19 cellular contexts compared by ENCODE assay signal in the genomic region with DNA sequence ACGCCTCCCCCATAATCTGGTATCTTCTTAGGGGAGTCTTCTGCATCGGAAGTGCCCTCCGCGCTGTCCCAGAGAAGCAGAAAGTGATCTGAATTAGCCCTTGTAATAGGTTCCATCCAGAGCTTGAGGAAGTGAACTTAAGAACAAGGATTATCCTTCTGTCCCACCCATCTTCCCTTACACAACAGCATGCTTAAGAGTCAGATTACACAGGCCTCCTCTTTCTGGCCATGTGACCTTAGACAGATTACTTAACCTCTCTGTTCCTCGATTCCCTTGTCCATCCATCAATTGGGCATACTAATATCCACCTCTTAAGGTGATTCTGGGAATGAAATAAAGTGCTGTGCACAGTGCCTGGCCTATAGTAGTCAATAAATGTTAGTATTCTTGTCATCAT. TPM values are rescaled to one million over a fixed set of nuclear protein-coding genes. Genes with fewer than 3 reads are reported as not detected.
DNase-seq lines count a peak whose midpoint lies in the region; ATAC-seq and TF ChIP-seq lines count a peak whose summit lies in the region.
"Had no signal": no experiment of that assay in that cellular context is flagged by ENCODE, and none has a peak within 500 bp of the region (broad histone marks: within the 10 kb centered on the region; RNA-seq: fewer than 3 reads in every experiment).

No MANE protein-coding gene starts in this region.

- no peak for ATAC-seq in GM19395 (IDR thresholded peaks at IDR 0.05; ENCODE audit: unreplicated experiment)
- ATAC-seq: stimulated activated effector memory CD8-positive, alpha-beta T cell treated with anti-CD3 and anti-CD28 coated beads, Interleukin-12 subunit alpha, Interleukin-12 subunit beta, amount 100 ng/mL, for 72 hours had no signal

- no peak for TF ChIP-seq CTCF in choroid plexus epithelial cell (conservative IDR thresholded peaks at IDR 0.05; ENCODE audit: low read depth, low read length)
- no peak for TF ChIP-seq CTCF in MM.1S (IDR thresholded peaks at IDR 0.05; ENCODE audit: low read length)
- TF ChIP-seq CTCF in uterus (IDR thresholded peaks at IDR 0.05) = no peak

- H3K9me3 ChIP-seq in mesenchymal stem cell (ENCODE audit: control insufficient read depth, low read length) (no peaks in the 10 kb centered on the region), MM.1S (replicated peaks; ENCODE audit: insufficient read depth, low read length) (no peaks in the 10 kb centered on the region), uterus (no peaks in the 10 kb centered on the region)
- H3K9me3 ChIP-seq: BLaER1, gastrocnemius medialis, vagina had no signal

- no peak overlapping the region for H2AK5ac ChIP-seq in mesenchymal stem cell (ENCODE audit: low read length, severe bottlenecking)

- H3F3A ChIP-seq in MM.1S (ENCODE audit: insufficient read depth, low read length) = no peaks in the 10 kb centered on the region

- H3K4me3 ChIP-seq in choroid plexus epithelial cell (ENCODE audit: low read depth, low read length) (no peak overlapping the region), mesenchymal stem cell (ENCODE audit: insufficient read depth in 1 of 2, low read depth in 1 of 2, low read length in 2 of 2) (no peak overlapping the region), MM.1S (ENCODE audit: low read length) (no peak overlapping the region), uterus (no peak overlapping the region)
- H3K4me3 ChIP-seq: BLaER1, PC-9 had no signal

- no peaks in the 10 kb centered on the region for H3K9me2 ChIP-seq in MM.1S (replicated peaks; ENCODE audit: insufficient read depth, low read length)

- H3K79me2 ChIP-seq in MM.1S (ENCODE audit: low read length) = no peaks in the 10 kb centered on the region

- H2BK12ac ChIP-seq in mesenchymal stem cell (ENCODE audit: low read length in 2 of 2) = no peak overlapping the region

- H3K27me3 ChIP-seq in mesenchymal stem cell (ENCODE audit: control insufficient read depth in 1 of 2, insufficient read depth in 1 of 2, low read length in 2 of 2) (peaks cover 52 to 54% of the 10 kb centered on the region in 2 experiments), MM.1S (replicated peaks; ENCODE audit: insufficient read depth, low read length) (peaks cover 29% of the 10 kb centered on the region), uterus (no peaks in the 10 kb centered on the region)
- H3K27me3 ChIP-seq: vagina had no signal

- H3K36me3 ChIP-seq in mesenchymal stem cell (ENCODE audit: control insufficient read depth in 1 of 2, insufficient read depth in 2 of 2, low read depth in 1 of 2, low read length in 2 of 2) (no peaks in the 10 kb centered on the region), MM.1S (replicated peaks; ENCODE audit: insufficient read depth, low read length) (no peaks in the 10 kb centered on the region), uterus (no peaks in the 10 kb centered on the region)
- H3K36me3 ChIP-seq: BLaER1, gastrocnemius medialis, vagina had no signal

- DNase-seq in GM03348 (ENCODE audit: low spot score) = peak; percentile 35
- DNase-seq in LHCN-M2 (ENCODE audit: low read depth) = peak; percentile 15
- DNase-seq in choroid plexus epithelial cell (ENCODE audit: low read depth) = peak; percentile 64
- peak; percentile 39 for DNase-seq in mesenchymal stem cell
- DNase-seq in AML-193 (lab: John Stamatoyannopoulos, UW) = no peak
- DNase-seq in MM.1S = no peak
- no peak for DNase-seq in uterus
- DNase-seq: activated effector memory CD4-positive, alpha-beta T cell treated with Interleukin-2 at 50 U/mL for 16 hours; DMS153; effector CD8-positive, alpha-beta T cell; gastrocnemius medialis; immature natural killer cell; NCI-H345; occipital lobe; PC-9 had no signal

- no peak overlapping the region for H3K14ac ChIP-seq in mesenchymal stem cell (ENCODE audit: low read length in 2 of 2)

- no peak overlapping the region for H3K4me2 ChIP-seq in mesenchymal stem cell (ENCODE audit: low read length, poor library complexity, severe bottlenecking)
- no peak overlapping the region for H3K4me2 ChIP-seq in MM.1S (ENCODE audit: low read depth, low read length)
- H3K4me2 ChIP-seq: BLaER1, PC-9 had no signal

- no peak overlapping the region for H2BK120ac ChIP-seq in mesenchymal stem cell (ENCODE audit: low read depth, low read length)

- intact Hi-C loops in uterus (cut with DNase I; ENCODE audit: low total_unique reads) = no loop called here

- H4K20me1 ChIP-seq in MM.1S (ENCODE audit: insufficient read depth, low read length) = no peaks in the 10 kb centered on the region
- H4K20me1 ChIP-seq: BLaER1 had no signal

- no peak overlapping the region for H4K8ac ChIP-seq in mesenchymal stem cell (ENCODE audit: low read length)

- H3K4ac ChIP-seq in mesenchymal stem cell (ENCODE audit: low read depth in 1 of 2, low read length in 2 of 2) = no peak overlapping the region

- no peak overlapping the region for H3K23ac ChIP-seq in mesenchymal stem cell (ENCODE audit: low read length in 2 of 2)

- H3K18ac ChIP-seq in mesenchymal stem cell (ENCODE audit: low read depth in 1 of 2, low read length in 2 of 2) = no peak overlapping the region

- WGBS in mesenchymal stem cell = 88% methylated on average over 4 of the region's 5 CpGs

- H3K27ac ChIP-seq in mesenchymal stem cell (ENCODE audit: low read length, poor library complexity, severe bottlenecking) = no peak overlapping the region
- no peak overlapping the region for H3K27ac ChIP-seq in MM.1S (ENCODE audit: low read length)
- H3K27ac ChIP-seq in uterus = peak overlapping the region in 1 of 2 donors; percentile 30
- H3K27ac ChIP-seq: BLaER1, PC-9, vagina had no signal

- H2BK5ac ChIP-seq in mesenchymal stem cell (ENCODE audit: low read depth, low read length, poor library complexity, severe bottlenecking) = no peak overlapping the region

- TF ChIP-seq POLR2A in uterus (IDR thresholded peaks at IDR 0.05) = no peak

- H2AFZ ChIP-seq in mesenchymal stem cell (ENCODE audit: low read depth, low read length) (no peak overlapping the region), MM.1S (ENCODE audit: low read length) (no peak overlapping the region)
- H2AFZ ChIP-seq: PC-9 had no signal

- H3K9ac ChIP-seq in mesenchymal stem cell (ENCODE audit: low read length) (no peak overlapping the region), MM.1S (ENCODE audit: low read length) (no peak overlapping the region)
- H3K9ac ChIP-seq: BLaER1 had no signal

- no peak overlapping the region for H4K91ac ChIP-seq in mesenchymal stem cell (ENCODE audit: low read length)

- H3K79me1 ChIP-seq in mesenchymal stem cell (replicated peaks; ENCODE audit: low read length, poor library complexity, severe bottlenecking) = no peaks in the 10 kb centered on the region

- H3K4me1 ChIP-seq in mesenchymal stem cell (ENCODE audit: control insufficient read depth, insufficient read depth, low read depth, low read length) = peaks cover 2% of the 10 kb centered on the region
- H3K4me1 ChIP-seq in MM.1S (ENCODE audit: low read length) = no peaks in the 10 kb centered on the region
- no peaks in the 10 kb centered on the region for H3K4me1 ChIP-seq in uterus

- H2BK15ac ChIP-seq in mesenchymal stem cell (ENCODE audit: low read depth, poor library complexity, severe bottlenecking) = no peak overlapping the region

RNA-seq across cellular contexts. Expression of a gene that starts 11.4 kb away (rescaled TPM):
- 0.45 TPM in 1 of 2 replicates, not detected in the other for total RNA-seq in LHCN-M2 (2014; rRNA removed)
- polyA plus RNA-seq in LHCN-M2 (2012) = 0.09 TPM
- not detected for polyA plus RNA-seq in mesenchymal stem cell (2013, experiment 1 of 2)
- not detected for polyA plus RNA-seq in mesenchymal stem cell (2013, experiment 2 of 2)
- total RNA-seq in uterus = 1 to 10 TPM in 2 of 4 donors, under 1 TPM in 1, not detected in 1; 0.51 to 6.4 (median 2.1) TPM
- total RNA-seq: PC-9 had no signal
- polyA plus RNA-seq: immature natural killer cell had no signal

RNA-seq across cellular contexts. Expression of a gene that starts 35.1 kb away (rescaled TPM):
- total RNA-seq in LHCN-M2 (2014; rRNA removed) (139 and 140 TPM in 2 replicates), uterus (100 to 1,000 TPM in 1 of 4 donors, 10 to 100 TPM in 3; 15.6 to 108 (median 53.5) TPM)
- polyA plus RNA-seq in LHCN-M2 (2012) = 75.2 TPM
- polyA plus RNA-seq in mesenchymal stem cell (2013, experiment 1 of 2) = 87.1 TPM
- 87.6 TPM for polyA plus RNA-seq in mesenchymal stem cell (2013, experiment 2 of 2)

RNA-seq across cellular contexts. Expression of a gene that starts 58.4 kb away (rescaled TPM):
- total RNA-seq in LHCN-M2 (2014; rRNA removed) (16.2 and 18.7 TPM in 2 replicates), uterus (10 to 100 TPM; 13.8 to 44.8 (median 32.1) TPM)
- 17.6 TPM for polyA plus RNA-seq in LHCN-M2 (2012)
- polyA plus RNA-seq in mesenchymal stem cell (2013, experiment 1 of 2) = 14.0 TPM
- 13.8 TPM for polyA plus RNA-seq in mesenchymal stem cell (2013, experiment 2 of 2)

Comparison
In these comparisons a context has a peak if more than half of its experiments do, and no peak if none do; other contexts are left out.
1. DNase-seq: peak in GM03348 (single experiment), LHCN-M2 (single experiment), choroid plexus epithelial cell (single experiment) and mesenchymal stem cell (single experiment); none in AML-193 (0 of 2), MM.1S (single experiment) and uterus (0 of 2).